ENCODE assay signal across 8 cellular contexts in the genomic region with DNA sequence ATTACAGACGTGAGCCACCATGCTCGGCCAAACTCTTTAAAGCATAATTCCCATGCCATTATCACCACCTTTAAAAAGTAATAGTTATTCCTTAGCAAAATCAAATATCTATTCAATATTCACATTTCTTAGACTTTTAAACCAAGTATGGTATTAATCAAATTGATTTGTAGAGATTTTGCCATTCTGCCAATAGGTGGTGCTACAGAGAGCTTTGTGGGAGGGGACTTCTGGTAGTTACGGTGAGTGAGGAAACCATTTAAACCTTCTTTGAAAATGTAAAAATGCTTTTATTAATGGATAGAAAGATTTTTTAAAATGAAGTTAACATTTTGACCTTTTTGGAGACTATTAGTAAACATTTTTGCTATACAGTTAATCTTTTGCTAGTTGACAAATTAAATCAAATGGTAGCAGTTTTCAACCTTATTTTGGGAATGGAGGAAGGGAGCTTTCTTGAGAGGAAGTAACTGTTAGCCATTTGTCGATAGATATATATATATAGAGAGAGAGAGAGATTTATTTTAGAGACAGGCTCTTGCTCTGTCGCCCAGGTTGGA. TPM values are rescaled to one million over a fixed set of nuclear protein-coding genes. Genes with fewer than 3 reads are reported as not detected.
DNase-seq lines count a peak whose midpoint lies in the region; ATAC-seq and TF ChIP-seq lines count a peak whose summit lies in the region.

No MANE protein-coding gene starts in this region.

- no peak overlapping the region for H3K27ac ChIP-seq in OCI-LY3 (ENCODE audit: low read length)
- H3K27ac ChIP-seq in neutrophil = no peak overlapping the region

- H3K9me3 ChIP-seq in OCI-LY3 (ENCODE audit: insufficient read depth, low read length) = no peaks in the 10 kb centered on the region
- no peaks in the 10 kb centered on the region for H3K9me3 ChIP-seq in neutrophil

- H3K4me3 ChIP-seq in OCI-LY3 (ENCODE audit: low read length) (no peak overlapping the region), neutrophil (ENCODE audit: low read depth in 1 of 2, low read length in 1 of 2) (no peak overlapping the region)

- no peak overlapping the region for H3K9ac ChIP-seq in OCI-LY3 (ENCODE audit: low read length)

- in situ Hi-C loops in G401 (cut with HindIII; ENCODE audit: low sequenced_read_pairs) = no loop called here

- DNase-seq in NCI-H82 (lab: John Stamatoyannopoulos, UW) = peak; percentile 65
- no peak for DNase-seq in NCI-H82 treated with DMSO at 0.1 percent for 48 hours (lab: John Stamatoyannopoulos, UW; ENCODE audit: unreplicated experiment)
- peak; percentile 36 to 60 for DNase-seq in dermis microvascular lymphatic vessel endothelial cell (ENCODE audit: low read depth in 2 of 2)
- no peak for DNase-seq in G401 (ENCODE audit: low spot score)

- no peak overlapping the region for H2AFZ ChIP-seq in OCI-LY3 (ENCODE audit: low read depth, low read length)

- TF ChIP-seq CTCF in OCI-LY3 (IDR thresholded peaks at IDR 0.05; ENCODE audit: low read depth, low read length) (peak; percentile 84), neutrophil (IDR thresholded peaks at IDR 0.05) (peak; percentile 31)

- no peaks in the 10 kb centered on the region for H3K79me2 ChIP-seq in OCI-LY3 (ENCODE audit: low read length)

- ATAC-seq in GM21529 (IDR thresholded peaks at IDR 0.05; ENCODE audit: unreplicated experiment) (peak; percentile 67), HG02981 (IDR thresholded peaks at IDR 0.05; ENCODE audit: unreplicated experiment) (no peak)

- H3K4me1 ChIP-seq in OCI-LY3 (ENCODE audit: low read length) = no peaks in the 10 kb centered on the region
- H3K4me1 ChIP-seq in neutrophil (ENCODE audit: control insufficient read depth in 1 of 2, insufficient read depth in 1 of 2, low read depth in 1 of 2, low read length in 1 of 2) = no peaks in the 10 kb centered on the region

- peaks cover 31% of the 10 kb centered on the region for H3K36me3 ChIP-seq in OCI-LY3 (replicated peaks; ENCODE audit: low read depth, low read length)
- peaks cover 66% of the 10 kb centered on the region for H3K36me3 ChIP-seq in neutrophil

- peak overlapping the region; percentile 36; the same call in 1 of the 2 replicates for H3K4me2 ChIP-seq in OCI-LY3 (ENCODE audit: low read length)

- no peaks in the 10 kb centered on the region for H4K20me1 ChIP-seq in OCI-LY3 (ENCODE audit: insufficient read depth, low read length)

- H3K27me3 ChIP-seq in OCI-LY3 (ENCODE audit: low read depth, low read length) = no peaks in the 10 kb centered on the region
- no peaks in the 10 kb centered on the region for H3K27me3 ChIP-seq in neutrophil

RNA-seq across cellular contexts. Expression of gene IARS2, which starts 19.3 kb away (rescaled TPM):
- total RNA-seq in dermis microvascular lymphatic vessel endothelial cell = 89.5 and 93.7 TPM in 2 replicates
- total RNA-seq in G401 (2014; rRNA removed; shearing (Covaris generic)) = 130 and 147 TPM in 2 replicates

RNA-seq across cellular contexts. Expression of gene BPNT1, which starts 23.6 kb away (rescaled TPM):
- total RNA-seq in dermis microvascular lymphatic vessel endothelial cell = 25.9 and 28.4 TPM in 2 replicates
- total RNA-seq in G401 (2014; rRNA removed; shearing (Covaris generic)) = 14.8 and 21.0 TPM in 2 replicates

Comparison
In these comparisons a context has a peak if more than half of its experiments do, and no peak if none do; other contexts are left out.
1. DNase-seq: peak in NCI-H82 (single experiment) and dermis microvascular lymphatic vessel endothelial cell (2 of 2); none in NCI-H82 treated with DMSO at 0.1 percent for 48 hours (single experiment) and G401 (single experiment).